Comparison of ENCODE assay signal across 17 cellular contexts in the genomic region with DNA sequence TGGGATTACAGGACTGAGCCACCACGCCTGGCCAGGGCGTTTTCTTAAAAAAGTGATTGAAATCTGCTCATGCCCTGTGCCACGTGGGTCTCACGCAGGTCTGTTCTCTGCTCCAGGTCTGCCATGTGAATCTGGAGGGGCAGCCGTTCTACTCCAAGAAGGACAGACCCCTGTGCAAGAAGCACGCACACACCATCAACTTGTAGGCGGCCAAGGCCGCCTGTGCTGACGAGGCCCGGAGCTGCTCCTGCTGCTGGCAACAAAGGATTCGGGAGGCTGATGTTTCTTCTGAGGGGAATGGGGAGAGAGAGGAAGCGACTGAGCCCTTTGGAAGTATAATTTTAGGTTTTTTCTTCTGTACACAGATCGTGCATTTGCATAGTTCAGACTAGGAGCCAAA. TPM values are rescaled to one million over a fixed set of nuclear protein-coding genes. Genes with fewer than 3 reads are reported as not detected.
A peak's percentile ranks its signal among the peaks of the same experiment; 100 is the strongest.
DNase-seq lines count a peak whose midpoint lies in the region; ATAC-seq and TF ChIP-seq lines count a peak whose summit lies in the region.
"Had no signal": no experiment of that assay in that cellular context is flagged by ENCODE, and none has a peak within 500 bp of the region (broad histone marks: within the 10 kb centered on the region; RNA-seq: fewer than 3 reads in every experiment).

No MANE protein-coding gene starts in this region.

- H4K20me1 ChIP-seq in Karpas-422 (ENCODE audit: insufficient read depth, low read depth, low read length): no peaks in the 10 kb centered on the region

- H3K4me3 ChIP-seq in endodermal cell (ENCODE audit: low read length) (no peak overlapping the region), left lung (no peak overlapping the region), sigmoid colon (no peak overlapping the region), uterus (no peak overlapping the region), Karpas-422 (ENCODE audit: low read length) (no peak overlapping the region)

- intact Hi-C loops in left lung (cut with DNase I): no loop called here
- intact Hi-C loops in sigmoid colon (cut with DNase I): loop anchor here (1.0 kb wide), 1 partner anchor 25 kb away; no protein-coding TSS in a partner anchor
- intact Hi-C loops in uterus (cut with DNase I; ENCODE audit: low total_unique reads): no loop called here

- TF ChIP-seq POLR2A in sigmoid colon (IDR thresholded peaks at IDR 0.05) (no peak), uterus (IDR thresholded peaks at IDR 0.05) (no peak)

- H3K36me3 Mint-ChIP-seq in endodermal cell (ENCODE audit: low read depth): no peaks in the 10 kb centered on the region
- H3K36me3 Mint-ChIP-seq: activated naive CD8-positive, alpha-beta T cell treated with anti-CD3 and anti-CD28 coated beads, Interleukin-2, amount 10 ng/mL, durations not matched to agents 7 days and 5 days had no signal

- no peak for DNase-seq in endodermal cell
- no peak for DNase-seq in left lung
- DNase-seq in sigmoid colon: peak; percentile 67
- no peak for DNase-seq in uterus
- no peak for DNase-seq in Karpas-422
- no peak for DNase-seq in NCI-H69 (lab: John Stamatoyannopoulos, UW)
- DNase-seq: activated CD8-positive, alpha-beta T cell treated with anti-CD3 and anti-CD28 coated beads for 36 hours; activated naive CD8-positive, alpha-beta T cell treated with anti-CD3 and anti-CD28 coated beads, Interleukin-2, amount 10 ng/mL, durations not matched to agents 7 days and 5 days; activated T-cell treated with anti-CD3 and anti-CD28 coated beads, Interleukin-2, amount 50 U/mL, for 48 hours; caudate nucleus; effector memory CD4-positive, alpha-beta T cell; SIG-M5; stimulated activated naive CD4-positive, alpha-beta T cell treated with Interleukin-2 at 50 U/mL for 16 hours; T-helper 17 cell had no signal

- no peaks in the 10 kb centered on the region for H3K9me2 ChIP-seq in Karpas-422 (replicated peaks; ENCODE audit: insufficient read depth, low read length)

- TF ChIP-seq EP300 in sigmoid colon (IDR thresholded peaks at IDR 0.05): no peak

- no peak overlapping the region for H2AFZ ChIP-seq in Karpas-422 (ENCODE audit: low read length)

- no peaks in the 10 kb centered on the region for H3K36me3 ChIP-seq in endodermal cell (ENCODE audit: control insufficient read depth, insufficient read depth, low read length)
- no peaks in the 10 kb centered on the region for H3K36me3 ChIP-seq in left lung
- H3K36me3 ChIP-seq in sigmoid colon: no peaks in the 10 kb centered on the region
- H3K36me3 ChIP-seq in uterus: no peaks in the 10 kb centered on the region
- H3K36me3 ChIP-seq in Karpas-422 (ENCODE audit: insufficient read depth, low read length): no peaks in the 10 kb centered on the region

- H3K27ac Mint-ChIP-seq in endodermal cell: peak overlapping the region; percentile 5
- H3K27ac Mint-ChIP-seq: activated CD8-positive, alpha-beta T cell treated with anti-CD3 and anti-CD28 coated beads for 36 hours; activated naive CD8-positive, alpha-beta T cell treated with anti-CD3 and anti-CD28 coated beads, Interleukin-2, amount 10 ng/mL, durations not matched to agents 7 days and 5 days; B cell; progenitor cell of endocrine pancreas; T-helper 17 cell had no signal

- H3K9me3 Mint-ChIP-seq in endodermal cell: no peaks in the 10 kb centered on the region
- H3K9me3 Mint-ChIP-seq: activated CD8-positive, alpha-beta T cell treated with anti-CD3 and anti-CD28 coated beads for 36 hours; activated naive CD8-positive, alpha-beta T cell treated with anti-CD3 and anti-CD28 coated beads, Interleukin-2, amount 10 ng/mL, durations not matched to agents 7 days and 5 days had no signal

- H3K4me1 Mint-ChIP-seq in endodermal cell: peaks cover 11% of the 10 kb centered on the region
- H3K4me1 Mint-ChIP-seq: activated naive CD8-positive, alpha-beta T cell treated with anti-CD3 and anti-CD28 coated beads, Interleukin-2, amount 10 ng/mL, durations not matched to agents 7 days and 5 days had no signal

- ATAC-seq in left lung: peak; percentile 8
- no peak for ATAC-seq in GM19463 (IDR thresholded peaks at IDR 0.05; ENCODE audit: unreplicated experiment)
- ATAC-seq: activated CD8-positive, alpha-beta T cell treated with anti-CD3 and anti-CD28 coated beads for 36 hours; T-helper 17 cell had no signal

- H3K27ac ChIP-seq in endodermal cell (ENCODE audit: low read depth, low read length) (no peak overlapping the region), left lung (peak overlapping the region in 1 of 2 donors; percentile 66), sigmoid colon (peak overlapping the region; percentile 87 to 97 (median 94)), uterus (peak overlapping the region; percentile 77 to 82), Karpas-422 (ENCODE audit: low read length) (no peak overlapping the region)

- H3K4me1 ChIP-seq in endodermal cell (ENCODE audit: control insufficient read depth, insufficient read depth, low read length) (no peaks in the 10 kb centered on the region), left lung (peaks cover 4 to 8% of the 10 kb centered on the region in 2 donors), sigmoid colon (peaks cover 0 to 87% (median 71%) of the 10 kb centered on the region in 4 donors), uterus (peaks cover 0 to 5% of the 10 kb centered on the region in 2 donors), Karpas-422 (ENCODE audit: low read length) (no peaks in the 10 kb centered on the region)

- H3K27me3 ChIP-seq in endodermal cell (ENCODE audit: control insufficient read depth, insufficient read depth, low read length, poor library complexity, severe bottlenecking) (no peaks in the 10 kb centered on the region), left lung (peaks cover 0 to 37% of the 10 kb centered on the region in 2 donors), sigmoid colon (no peaks in the 10 kb centered on the region), uterus (no peaks in the 10 kb centered on the region), Karpas-422 (ENCODE audit: low read length) (no peaks in the 10 kb centered on the region)

- H3K27me3 Mint-ChIP-seq in endodermal cell (ENCODE audit: insufficient read depth): no peaks in the 10 kb centered on the region

- WGBS in endodermal cell (ENCODE audit: insufficient coverage in 1 of 2, insufficient read length in 1 of 2), 2 experiments: 89 to 97% methylated on average over 6 to 13 of the region's 13 CpGs
- 84 to 90% methylated on average over 13 of the region's 13 CpGs for WGBS in sigmoid colon, 2 donors

- no peak overlapping the region for H3K4me3 Mint-ChIP-seq in endodermal cell
- H3K4me3 Mint-ChIP-seq: activated CD8-positive, alpha-beta T cell treated with anti-CD3 and anti-CD28 coated beads for 36 hours; activated naive CD8-positive, alpha-beta T cell treated with anti-CD3 and anti-CD28 coated beads, Interleukin-2, amount 10 ng/mL, durations not matched to agents 7 days and 5 days; B cell; T-helper 17 cell had no signal

- H3K9me3 ChIP-seq in endodermal cell (ENCODE audit: control insufficient read depth, low read length) (no peaks in the 10 kb centered on the region), left lung (no peaks in the 10 kb centered on the region), sigmoid colon (no peaks in the 10 kb centered on the region), uterus (no peaks in the 10 kb centered on the region), Karpas-422 (ENCODE audit: low read length) (no peaks in the 10 kb centered on the region)

- no peak overlapping the region for H3K9ac ChIP-seq in endodermal cell (ENCODE audit: extremely low read depth, low read length, poor library complexity, severe bottlenecking)
- no peak overlapping the region for H3K9ac ChIP-seq in Karpas-422 (ENCODE audit: low read length)

- no peaks in the 10 kb centered on the region for H3K79me2 ChIP-seq in Karpas-422 (ENCODE audit: low read length)

- no peak overlapping the region for H3K4me2 ChIP-seq in Karpas-422 (ENCODE audit: low read depth, low read length, poor library complexity, severe bottlenecking)

- TF ChIP-seq CTCF in endodermal cell (conservative IDR thresholded peaks at IDR 0.05) (no peak), left lung (IDR thresholded peaks at IDR 0.05) (no peak), sigmoid colon (IDR thresholded peaks at IDR 0.05) (no peak), uterus (IDR thresholded peaks at IDR 0.05) (no peak)

RNA-seq across cellular contexts. Expression of a gene that starts 23.6 kb away (rescaled TPM):
- total RNA-seq in endodermal cell (10 to 100 TPM; 69.4 to 96.4 TPM), left lung (10 to 100 TPM; 33.4 to 47.9 TPM), sigmoid colon (100 to 1,000 TPM in 3 of 4 donors, 10 to 100 TPM in 1; 84.2 to 145 (median 120) TPM), uterus (100 to 1,000 TPM in 2 of 4 donors, 10 to 100 TPM in 2; 27.4 to 175 (median 69.2) TPM)
- 40.2 TPM for polyA plus RNA-seq in endodermal cell (2013, experiment 1 of 2)
- polyA plus RNA-seq in endodermal cell (2013, experiment 2 of 2): 38.8 TPM
- 10 to 100 TPM in 1 of 3 donors, 1 to 10 TPM in 2; 5.5 to 16.1 (median 7.8) TPM for polyA plus RNA-seq in sigmoid colon
- 2.2 and 3.2 TPM in 2 replicates for total RNA-seq in Karpas-422 (2014; rRNA removed; shearing (Covaris generic); ENCODE audit: low replicate concordance)

Comparison
In these comparisons a context has a peak if more than half of its experiments do, and no peak if none do; other contexts are left out.
1. H3K27ac ChIP-seq: peak in sigmoid colon (4 of 4) and uterus (2 of 2); none in endodermal cell (single experiment) and Karpas-422 (single experiment).